ENCODE assay signal across 9 cellular contexts in the genomic region with DNA sequence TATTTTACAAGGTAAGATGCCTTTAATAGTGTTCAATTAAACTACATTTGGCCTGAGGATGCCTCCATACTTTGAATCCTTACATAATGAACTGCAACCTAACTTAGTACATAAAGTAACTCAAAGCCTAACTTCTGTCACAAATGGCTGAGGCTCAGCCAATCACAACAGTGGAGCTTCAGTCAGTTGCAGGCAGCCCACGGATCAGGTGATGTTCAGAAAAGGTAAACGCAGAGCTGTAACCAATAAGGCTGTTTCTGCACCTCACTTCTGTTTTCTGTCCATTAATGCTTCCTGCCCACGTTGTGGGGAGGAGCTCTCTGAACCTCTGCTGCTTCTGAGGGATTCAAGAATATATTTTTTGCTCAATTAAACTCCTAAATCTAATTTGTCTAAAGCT.
DNase-seq lines count a peak whose midpoint lies in the region; ATAC-seq and TF ChIP-seq lines count a peak whose summit lies in the region.
"Had no signal": no experiment of that assay in that cellular context is flagged by ENCODE, and none has a peak within 500 bp of the region (broad histone marks: within the 10 kb centered on the region; RNA-seq: fewer than 3 reads in every experiment).

No MANE protein-coding gene starts in this region.

- H3K27ac ChIP-seq in naive thymus-derived CD4-positive, alpha-beta T cell (ENCODE audit: low read depth, low read length) = no peak overlapping the region
- H3K27ac ChIP-seq in RWPE1 = no peak overlapping the region

- H3K27ac Mint-ChIP-seq in activated CD8-positive, alpha-beta memory T cell treated with anti-CD3 and anti-CD28 coated beads, Interleukin-2, amount 10 ng/mL, durations not matched to agents 7 days and 5 days = peak overlapping the region; percentile 63
- H3K27ac Mint-ChIP-seq in naive thymus-derived CD4-positive, alpha-beta T cell = no peak overlapping the region

- H3K9me3 Mint-ChIP-seq in activated CD8-positive, alpha-beta memory T cell treated with anti-CD3 and anti-CD28 coated beads, Interleukin-2, amount 10 ng/mL, durations not matched to agents 7 days and 5 days (ENCODE audit: low read depth) = no peaks in the 10 kb centered on the region
- peaks cover 0 to 12% (median 2%) of the 10 kb centered on the region in 11 donors for H3K9me3 Mint-ChIP-seq in naive thymus-derived CD4-positive, alpha-beta T cell

- H3K4me1 Mint-ChIP-seq in activated CD8-positive, alpha-beta memory T cell treated with anti-CD3 and anti-CD28 coated beads, Interleukin-2, amount 10 ng/mL, durations not matched to agents 7 days and 5 days = peaks cover 8% of the 10 kb centered on the region
- peaks cover 3 to 14% (median 8%) of the 10 kb centered on the region in 7 donors for H3K4me1 Mint-ChIP-seq in naive thymus-derived CD4-positive, alpha-beta T cell

- H3K27me3 ChIP-seq in naive thymus-derived CD4-positive, alpha-beta T cell (ENCODE audit: control insufficient read depth in 2 of 2, insufficient read depth in 2 of 2, low read length in 2 of 2) = peaks cover 0 to 4% of the 10 kb centered on the region in 2 donors

- no peaks in the 10 kb centered on the region for H3K36me3 Mint-ChIP-seq in activated CD8-positive, alpha-beta memory T cell treated with anti-CD3 and anti-CD28 coated beads, Interleukin-2, amount 10 ng/mL, durations not matched to agents 7 days and 5 days
- peaks cover 0 to 2% (median 0%) of the 10 kb centered on the region in 5 donors for H3K36me3 Mint-ChIP-seq in naive thymus-derived CD4-positive, alpha-beta T cell

- H3K4me3 Mint-ChIP-seq in activated CD8-positive, alpha-beta memory T cell treated with anti-CD3 and anti-CD28 coated beads, Interleukin-2, amount 10 ng/mL, durations not matched to agents 7 days and 5 days = no peak overlapping the region
- no peak overlapping the region for H3K4me3 Mint-ChIP-seq in naive thymus-derived CD4-positive, alpha-beta T cell
- H3K4me3 Mint-ChIP-seq: activated T-cell treated with anti-CD3 and anti-CD28 coated beads, Interleukin-2, amount 50 U/mL, for 4 hours had no signal

- no peaks in the 10 kb centered on the region for H3K9me3 ChIP-seq in naive thymus-derived CD4-positive, alpha-beta T cell (ENCODE audit: control insufficient read depth in 2 of 3, low read length in 3 of 3)

- H3K4me1 ChIP-seq in naive thymus-derived CD4-positive, alpha-beta T cell (ENCODE audit: control insufficient read depth in 2 of 2, insufficient read depth in 2 of 2, low read length in 2 of 2) = no peaks in the 10 kb centered on the region

- peaks cover 9% of the 10 kb centered on the region for H3K27me3 Mint-ChIP-seq in activated CD8-positive, alpha-beta memory T cell treated with anti-CD3 and anti-CD28 coated beads, Interleukin-2, amount 10 ng/mL, durations not matched to agents 7 days and 5 days
- H3K27me3 Mint-ChIP-seq in naive thymus-derived CD4-positive, alpha-beta T cell = peaks cover 0 to 26% (median 19%) of the 10 kb centered on the region in 5 donors

- H3K36me3 ChIP-seq in naive thymus-derived CD4-positive, alpha-beta T cell (ENCODE audit: control insufficient read depth in 2 of 3, insufficient read depth in 3 of 3, low read length in 3 of 3) = no peaks in the 10 kb centered on the region

- CTCF ChIA-PET in activated CD8-positive, alpha-beta memory T cell treated with anti-CD3 and anti-CD28 coated beads, Interleukin-2, amount 10 ng/mL, durations not matched to agents 7 days and 5 days (lab: Charles Lee) = interaction anchor here (1.1 kb wide), 1 partner anchor 135 kb away, joined by 3 read pairs; no protein-coding TSS in a partner anchor
- CTCF ChIA-PET in naive thymus-derived CD4-positive, alpha-beta T cell (lab: Charles Lee) = no interaction called here
- CTCF ChIA-PET in RWPE1 (lab: Yijun Ruan, JAX) = interaction anchor here (0.7 kb wide), 1 partner anchor 45 kb away, joined by 4 read pairs; no protein-coding TSS in a partner anchor

- no peak for ATAC-seq in activated CD8-positive, alpha-beta memory T cell treated with anti-CD3 and anti-CD28 coated beads, Interleukin-2, amount 10 ng/mL, durations not matched to agents 7 days and 5 days
- ATAC-seq in GM21786 (IDR thresholded peaks at IDR 0.05; ENCODE audit: unreplicated experiment) (peak; percentile 91), HG03558 (IDR thresholded peaks at IDR 0.05; ENCODE audit: extremely low read depth, unreplicated experiment) (peak; percentile 65)
- peak; percentile 29 for ATAC-seq in naive thymus-derived CD4-positive, alpha-beta T cell

- peak; percentile 41 for DNase-seq in activated CD8-positive, alpha-beta memory T cell treated with anti-CD3 and anti-CD28 coated beads, Interleukin-2, amount 10 ng/mL, durations not matched to agents 7 days and 5 days
- DNase-seq in activated CD8-positive, alpha-beta memory T cell treated with anti-CD3 and anti-CD28 coated beads, Interleukin-2, amount 50 U/mL, for 48 hours = no peak
- peak in 2 of 9 donors; percentile 0 to 17 for DNase-seq in naive thymus-derived CD4-positive, alpha-beta T cell
- DNase-seq in NCI-H1105 (lab: John Stamatoyannopoulos, UW) (no peak), RWPE1 (ENCODE audit: low spot score) (no peak), NCI-H187 (lab: John Stamatoyannopoulos, UW) (no peak)
- DNase-seq: activated T-cell treated with anti-CD3 and anti-CD28 coated beads, Interleukin-2, amount 50 U/mL, for 4 hours had no signal

- POLR2A ChIA-PET in naive thymus-derived CD4-positive, alpha-beta T cell (lab: Charles Lee) = no interaction called here
- POLR2A ChIA-PET in RWPE1 (lab: Yijun Ruan, JAX; ENCODE audit: low non-redundant PET) = no interaction called here

- intact Hi-C loops in naive thymus-derived CD4-positive, alpha-beta T cell (cut with micrococcal nuclease) = no loop called here

- no peak for TF ChIP-seq CTCF in RWPE1 (conservative IDR thresholded peaks at IDR 0.05; ENCODE audit: low read depth)

- no peak overlapping the region for H3K4me3 ChIP-seq in naive thymus-derived CD4-positive, alpha-beta T cell (ENCODE audit: low read length)
